1 cellular context compared by ENCODE assay signal in genomic region chr17:63848834-63849689, GRCh38.
TF ChIP-seq lines count a peak whose summit lies in the region.

No MANE protein-coding gene starts in this region.

TF ChIP-seq in WTC11, 78 proteins besides CTCF, POLR2A, EP300 and RAD21 (continued from another document and continues in another):
- TF ChIP-seq, protein P1, sequence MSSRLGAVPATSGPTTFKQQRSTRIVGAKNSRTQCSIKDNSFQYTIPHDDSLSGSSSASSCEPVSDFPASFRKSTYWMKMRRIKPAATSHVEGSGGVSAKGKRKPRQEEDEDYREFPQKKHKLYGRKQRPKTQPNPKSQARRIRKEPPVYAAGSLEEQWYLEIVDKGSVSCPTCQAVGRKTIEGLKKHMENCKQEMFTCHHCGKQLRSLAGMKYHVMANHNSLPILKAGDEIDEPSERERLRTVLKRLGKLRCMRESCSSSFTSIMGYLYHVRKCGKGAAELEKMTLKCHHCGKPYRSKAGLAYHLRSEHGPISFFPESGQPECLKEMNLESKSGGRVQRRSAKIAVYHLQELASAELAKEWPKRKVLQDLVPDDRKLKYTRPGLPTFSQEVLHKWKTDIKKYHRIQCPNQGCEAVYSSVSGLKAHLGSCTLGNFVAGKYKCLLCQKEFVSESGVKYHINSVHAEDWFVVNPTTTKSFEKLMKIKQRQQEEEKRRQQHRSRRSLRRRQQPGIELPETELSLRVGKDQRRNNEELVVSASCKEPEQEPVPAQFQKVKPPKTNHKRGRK (CRISPR knock-in tag; IDR thresholded peaks at IDR 0.05; ENCODE audit: borderline replicate concordance): no peak
- TF ChIP-seq NR2C2 (CRISPR knock-in tag; IDR thresholded peaks at IDR 0.05): peak; percentile 48; the same call in 1 of the 2 replicates
- TF ChIP-seq PRDM15 (CRISPR knock-in tag; IDR thresholded peaks at IDR 0.05): peak; percentile 35; the same call in 1 of the 2 replicates
- TF ChIP-seq, protein P2, sequence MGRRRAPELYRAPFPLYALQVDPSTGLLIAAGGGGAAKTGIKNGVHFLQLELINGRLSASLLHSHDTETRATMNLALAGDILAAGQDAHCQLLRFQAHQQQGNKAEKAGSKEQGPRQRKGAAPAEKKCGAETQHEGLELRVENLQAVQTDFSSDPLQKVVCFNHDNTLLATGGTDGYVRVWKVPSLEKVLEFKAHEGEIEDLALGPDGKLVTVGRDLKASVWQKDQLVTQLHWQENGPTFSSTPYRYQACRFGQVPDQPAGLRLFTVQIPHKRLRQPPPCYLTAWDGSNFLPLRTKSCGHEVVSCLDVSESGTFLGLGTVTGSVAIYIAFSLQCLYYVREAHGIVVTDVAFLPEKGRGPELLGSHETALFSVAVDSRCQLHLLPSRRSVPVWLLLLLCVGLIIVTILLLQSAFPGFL (CRISPR knock-in tag; IDR thresholded peaks at IDR 0.05; ENCODE audit: borderline replicate concordance): 0 out of 2 replicates have a peak, but pooled peaks have one; percentile 12
- TF ChIP-seq ATF3 (CRISPR knock-in tag; conservative IDR thresholded peaks at IDR 0.05): 0 out of 2 replicates have a peak, but pooled peaks have one; percentile 54
- TF ChIP-seq ZNF219 (CRISPR knock-in tag; IDR thresholded peaks at IDR 0.05; ENCODE audit: borderline replicate concordance): no peak; the same call in 1 of the 2 replicates
- no peak for TF ChIP-seq SMAD4 (CRISPR knock-in tag; IDR thresholded peaks at IDR 0.05)
- TF ChIP-seq STAT6 (CRISPR knock-in tag; conservative IDR thresholded peaks at IDR 0.05; ENCODE audit: low read depth): no peak
- TF ChIP-seq HMGXB4 (CRISPR knock-in tag; IDR thresholded peaks at IDR 0.05): peak; percentile 22; the same call in 1 of the 2 replicates
- no peak for TF ChIP-seq ERG (CRISPR knock-in tag; IDR thresholded peaks at IDR 0.05)
- TF ChIP-seq, protein P3, sequence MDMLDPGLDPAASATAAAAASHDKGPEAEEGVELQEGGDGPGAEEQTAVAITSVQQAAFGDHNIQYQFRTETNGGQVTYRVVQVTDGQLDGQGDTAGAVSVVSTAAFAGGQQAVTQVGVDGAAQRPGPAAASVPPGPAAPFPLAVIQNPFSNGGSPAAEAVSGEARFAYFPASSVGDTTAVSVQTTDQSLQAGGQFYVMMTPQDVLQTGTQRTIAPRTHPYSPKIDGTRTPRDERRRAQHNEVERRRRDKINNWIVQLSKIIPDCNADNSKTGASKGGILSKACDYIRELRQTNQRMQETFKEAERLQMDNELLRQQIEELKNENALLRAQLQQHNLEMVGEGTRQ (CRISPR knock-in tag; IDR thresholded peaks at IDR 0.05): peak; percentile 94
- TF ChIP-seq ZNF281 (CRISPR knock-in tag; IDR thresholded peaks at IDR 0.05): peak; percentile 71
- peak; percentile 89 for TF ChIP-seq TCF7 (CRISPR knock-in tag; IDR thresholded peaks at IDR 0.05; ENCODE audit: low read depth)
- TF ChIP-seq ESRRA (CRISPR knock-in tag; IDR thresholded peaks at IDR 0.05; ENCODE audit: borderline replicate concordance): no peak; the same call in none of the 2 replicates
- peak; percentile 98 for TF ChIP-seq NFE2L1 (CRISPR knock-in tag; IDR thresholded peaks at IDR 0.05)
- TF ChIP-seq ZNF671 (CRISPR knock-in tag; IDR thresholded peaks at IDR 0.05): no peak
- 0 out of 2 replicates have a peak, but pooled peaks have one; percentile 4 for TF ChIP-seq ZNF263 (CRISPR knock-in tag; IDR thresholded peaks at IDR 0.05; ENCODE audit: low read depth)
- TF ChIP-seq OVOL2 (CRISPR knock-in tag; IDR thresholded peaks at IDR 0.05; ENCODE audit: borderline replicate concordance): no peak
- peak; percentile 92; the same call in 1 of the 2 replicates for TF ChIP-seq FOXP4 (CRISPR knock-in tag; IDR thresholded peaks at IDR 0.05)
- TF ChIP-seq AFF4 (CRISPR knock-in tag; IDR thresholded peaks at IDR 0.05; ENCODE audit: borderline replicate concordance): no peak
- TF ChIP-seq, protein P4, sequence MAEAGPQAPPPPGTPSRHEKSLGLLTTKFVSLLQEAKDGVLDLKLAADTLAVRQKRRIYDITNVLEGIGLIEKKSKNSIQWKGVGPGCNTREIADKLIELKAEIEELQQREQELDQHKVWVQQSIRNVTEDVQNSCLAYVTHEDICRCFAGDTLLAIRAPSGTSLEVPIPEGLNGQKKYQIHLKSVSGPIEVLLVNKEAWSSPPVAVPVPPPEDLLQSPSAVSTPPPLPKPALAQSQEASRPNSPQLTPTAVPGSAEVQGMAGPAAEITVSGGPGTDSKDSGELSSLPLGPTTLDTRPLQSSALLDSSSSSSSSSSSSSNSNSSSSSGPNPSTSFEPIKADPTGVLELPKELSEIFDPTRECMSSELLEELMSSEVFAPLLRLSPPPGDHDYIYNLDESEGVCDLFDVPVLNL (CRISPR knock-in tag; IDR thresholded peaks at IDR 0.05; ENCODE audit: borderline replicate concordance, low read depth): peak; percentile 93
- TF ChIP-seq CREM (CRISPR knock-in tag; IDR thresholded peaks at IDR 0.05): peak; percentile 91
- TF ChIP-seq CBFB (CRISPR knock-in tag; IDR thresholded peaks at IDR 0.05; ENCODE audit: low read depth): 0 out of 2 replicates have a peak, but pooled peaks have one; percentile 28
- TF ChIP-seq CREB1 (CRISPR knock-in tag; IDR thresholded peaks at IDR 0.05): peak; percentile 91
